Comparison of ENCODE assay signal across 28 cellular contexts in genomic region chr1:3627515-3628253, GRCh38. TPM values are rescaled to one million over a fixed set of nuclear protein-coding genes. Genes with fewer than 3 reads are reported as not detected.
"Had no signal": no experiment of that assay in that cellular context is flagged by ENCODE, and none has a peak within 500 bp of the region (broad histone marks: within the 10 kb centered on the region; RNA-seq: fewer than 3 reads in every experiment).

No MANE protein-coding gene starts in this region.

- H3K36me3 Mint-ChIP-seq: memory B cell, natural killer cell had no signal

- DNase-seq: activated CD4-positive, alpha-beta T cell treated with anti-CD3 and anti-CD28 coated beads for 4 hours; activated CD4-positive, alpha-beta T cell treated with anti-CD3 and anti-CD28 coated beads, Interleukin-2, amount 50 U/mL, for 4 hours; activated naive CD4-positive, alpha-beta T cell; activated T-cell treated with anti-CD3 and anti-CD28 coated beads for 4 hours; activated T-cell treated with anti-CD3 and anti-CD28 coated beads, Interleukin-2, amount 50 U/mL, for 72 hours; effector CD8-positive, alpha-beta T cell; esophagus squamous epithelium; foreskin melanocyte; left cardiac atrium; midbrain; natural killer cell; stimulated activated CD4-positive, alpha-beta T cell treated with anti-CD3 and anti-CD28 coated beads, Interleukin-4, amount 100 ng/mL, for 24 hours; T-helper 9 cell had no signal

- H3K9me3 ChIP-seq: breast epithelium, esophagus squamous epithelium had no signal

- FAIRE-seq: colon, endometrium, islet of Langerhans, TTC549 had no signal

- H3K27ac Mint-ChIP-seq: activated T-cell treated with anti-CD3 and anti-CD28 coated beads, Interleukin-2, amount 50 U/mL, for 72 hours; memory B cell; natural killer cell; stimulated activated effector memory CD8-positive, alpha-beta T cell treated with anti-CD3 and anti-CD28 coated beads, Interleukin-12 subunit alpha, Interleukin-12 subunit beta, amount 100 ng/mL, for 72 hours; stimulated activated naive CD8-positive, alpha-beta T cell treated with anti-CD3 and anti-CD28 coated beads, Interleukin-15, Interleukin-2, amounts not matched to agents 100 ng/mL and 50 ng/mL, for 24 hours had no signal

- H3K27me3 ChIP-seq: breast epithelium, esophagus squamous epithelium had no signal

- H3K4me3 ChIP-seq: breast epithelium, esophagus squamous epithelium, skin epidermis had no signal

- H3K4me3 Mint-ChIP-seq: activated T-cell treated with anti-CD3 and anti-CD28 coated beads, Interleukin-2, amount 50 U/mL, for 72 hours; central memory CD8-positive, alpha-beta T cell; memory B cell; stimulated activated effector memory CD8-positive, alpha-beta T cell treated with anti-CD3 and anti-CD28 coated beads, Interleukin-12 subunit alpha, Interleukin-12 subunit beta, amount 100 ng/mL, for 72 hours; stimulated activated naive CD8-positive, alpha-beta T cell treated with anti-CD3 and anti-CD28 coated beads, Interleukin-15, Interleukin-2, amounts not matched to agents 100 ng/mL and 50 ng/mL, for 24 hours had no signal

- ATAC-seq: activated naive CD4-positive, alpha-beta T cell treated with anti-CD3 and anti-CD28 coated beads, Interleukin-2, amount 50 U/mL, for 72 hours; activated T-cell treated with anti-CD3 and anti-CD28 coated beads, Interleukin-2, amount 50 U/mL, for 72 hours; left cardiac atrium; natural killer cell; sciatic nerve; stimulated activated effector memory CD8-positive, alpha-beta T cell treated with anti-CD3 and anti-CD28 coated beads, Interleukin-12 subunit alpha, Interleukin-12 subunit beta, amount 100 ng/mL, for 72 hours had no signal

- H3K27ac ChIP-seq: breast epithelium, epithelial cell of prostate, esophagus squamous epithelium, skin epidermis had no signal

- H3K27me3 Mint-ChIP-seq: central memory CD8-positive, alpha-beta T cell; memory B cell; stimulated activated naive CD8-positive, alpha-beta T cell treated with anti-CD3 and anti-CD28 coated beads, Interleukin-15, Interleukin-2, amounts not matched to agents 100 ng/mL and 50 ng/mL, for 24 hours had no signal

- H3K9me3 Mint-ChIP-seq: activated naive CD4-positive, alpha-beta T cell treated with anti-CD3 and anti-CD28 coated beads, Interleukin-2, amount 50 U/mL, for 72 hours; activated T-cell treated with anti-CD3 and anti-CD28 coated beads, Interleukin-2, amount 50 U/mL, for 72 hours; central memory CD8-positive, alpha-beta T cell; memory B cell; natural killer cell; stimulated activated effector memory CD8-positive, alpha-beta T cell treated with anti-CD3 and anti-CD28 coated beads, Interleukin-12 subunit alpha, Interleukin-12 subunit beta, amount 100 ng/mL, for 72 hours; stimulated activated naive CD8-positive, alpha-beta T cell treated with anti-CD3 and anti-CD28 coated beads, Interleukin-15, Interleukin-2, amounts not matched to agents 100 ng/mL and 50 ng/mL, for 24 hours had no signal

RNA-seq across cellular contexts. Expression of gene TP73, which starts 24.6 kb away (rescaled TPM):
- total RNA-seq: dermis microvascular lymphatic vessel endothelial cell, posterior vena cava, sciatic nerve had no signal
